1 cellular context compared by ENCODE assay signal in the genomic region with DNA sequence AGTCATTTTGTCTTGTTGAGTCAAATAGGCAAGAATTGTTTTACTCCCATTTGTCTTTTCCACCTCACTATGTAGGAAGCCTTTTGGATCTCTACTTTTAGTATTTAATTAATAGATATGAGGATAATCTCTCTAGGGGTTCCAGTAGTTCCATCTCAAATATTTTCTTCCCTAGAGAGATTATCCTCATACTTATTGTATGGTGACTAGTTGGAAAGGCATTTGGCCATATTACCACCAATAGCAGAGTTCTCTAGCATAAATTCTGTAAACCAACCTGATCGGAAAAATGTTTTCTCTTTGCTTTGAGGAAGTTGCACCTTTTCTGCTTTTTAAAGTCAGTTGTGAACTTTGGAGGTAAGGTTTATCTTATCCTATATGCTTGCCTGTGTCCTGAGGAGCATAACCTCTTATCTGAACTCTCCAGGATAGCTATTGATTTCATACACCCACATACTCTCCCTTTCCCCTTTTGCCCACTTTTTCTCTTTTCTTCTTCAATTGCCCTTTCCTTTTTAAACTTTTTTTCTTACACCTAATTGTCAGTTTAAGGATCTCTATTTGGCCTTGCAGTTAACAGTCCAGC.
TF ChIP-seq lines count a peak whose summit lies in the region.

No MANE protein-coding gene starts in this region.

TF ChIP-seq in IMR-90, 13 proteins besides CTCF, POLR2A, EP300 and RAD21 (continued from another document):
- TF ChIP-seq, protein P1, sequence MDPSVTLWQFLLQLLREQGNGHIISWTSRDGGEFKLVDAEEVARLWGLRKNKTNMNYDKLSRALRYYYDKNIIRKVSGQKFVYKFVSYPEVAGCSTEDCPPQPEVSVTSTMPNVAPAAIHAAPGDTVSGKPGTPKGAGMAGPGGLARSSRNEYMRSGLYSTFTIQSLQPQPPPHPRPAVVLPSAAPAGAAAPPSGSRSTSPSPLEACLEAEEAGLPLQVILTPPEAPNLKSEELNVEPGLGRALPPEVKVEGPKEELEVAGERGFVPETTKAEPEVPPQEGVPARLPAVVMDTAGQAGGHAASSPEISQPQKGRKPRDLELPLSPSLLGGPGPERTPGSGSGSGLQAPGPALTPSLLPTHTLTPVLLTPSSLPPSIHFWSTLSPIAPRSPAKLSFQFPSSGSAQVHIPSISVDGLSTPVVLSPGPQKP (IDR thresholded peaks at IDR 0.05; ENCODE audit: borderline replicate concordance, low read depth, low read length): no peak
- no peak for TF ChIP-seq RFX5 (IDR thresholded peaks at IDR 0.05; ENCODE audit: low read depth, low read length)
- TF ChIP-seq, protein P2, sequence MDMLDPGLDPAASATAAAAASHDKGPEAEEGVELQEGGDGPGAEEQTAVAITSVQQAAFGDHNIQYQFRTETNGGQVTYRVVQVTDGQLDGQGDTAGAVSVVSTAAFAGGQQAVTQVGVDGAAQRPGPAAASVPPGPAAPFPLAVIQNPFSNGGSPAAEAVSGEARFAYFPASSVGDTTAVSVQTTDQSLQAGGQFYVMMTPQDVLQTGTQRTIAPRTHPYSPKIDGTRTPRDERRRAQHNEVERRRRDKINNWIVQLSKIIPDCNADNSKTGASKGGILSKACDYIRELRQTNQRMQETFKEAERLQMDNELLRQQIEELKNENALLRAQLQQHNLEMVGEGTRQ (IDR thresholded peaks at IDR 0.05; ENCODE audit: low read depth, low read length): no peak
- no peak for TF ChIP-seq CHD1 (IDR thresholded peaks at IDR 0.05; ENCODE audit: low read depth, low read length)
- no peak for TF ChIP-seq MXI1 (IDR thresholded peaks at IDR 0.05; ENCODE audit: borderline replicate concordance, low read depth, low read length)
